ENCODE assay signal across 1 cellular context in the genomic region with DNA sequence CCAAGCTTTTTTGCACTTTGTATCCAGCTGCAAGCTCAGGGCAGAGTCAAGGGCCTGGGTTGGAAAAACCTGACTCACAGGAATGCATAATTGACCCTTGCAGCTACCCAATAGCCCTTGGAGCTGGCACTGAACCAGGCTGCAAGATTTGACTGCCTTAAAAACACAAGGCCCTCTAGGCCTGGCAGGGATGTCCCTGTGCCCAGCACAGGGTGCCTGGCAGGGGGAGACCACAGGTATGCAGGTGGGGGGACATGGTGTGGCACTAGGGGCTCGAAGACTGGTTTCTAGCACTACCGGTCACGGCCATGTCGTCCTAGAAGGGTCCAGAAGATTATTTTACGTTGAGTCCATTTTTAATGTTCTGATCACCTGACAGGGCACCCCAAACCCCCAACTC.
TF ChIP-seq lines count a peak whose summit lies in the region.

No MANE protein-coding gene starts in this region.

TF ChIP-seq in liver, 16 proteins besides CTCF, POLR2A, EP300 and RAD21 (continued from another document):
- TF ChIP-seq, protein P1, sequence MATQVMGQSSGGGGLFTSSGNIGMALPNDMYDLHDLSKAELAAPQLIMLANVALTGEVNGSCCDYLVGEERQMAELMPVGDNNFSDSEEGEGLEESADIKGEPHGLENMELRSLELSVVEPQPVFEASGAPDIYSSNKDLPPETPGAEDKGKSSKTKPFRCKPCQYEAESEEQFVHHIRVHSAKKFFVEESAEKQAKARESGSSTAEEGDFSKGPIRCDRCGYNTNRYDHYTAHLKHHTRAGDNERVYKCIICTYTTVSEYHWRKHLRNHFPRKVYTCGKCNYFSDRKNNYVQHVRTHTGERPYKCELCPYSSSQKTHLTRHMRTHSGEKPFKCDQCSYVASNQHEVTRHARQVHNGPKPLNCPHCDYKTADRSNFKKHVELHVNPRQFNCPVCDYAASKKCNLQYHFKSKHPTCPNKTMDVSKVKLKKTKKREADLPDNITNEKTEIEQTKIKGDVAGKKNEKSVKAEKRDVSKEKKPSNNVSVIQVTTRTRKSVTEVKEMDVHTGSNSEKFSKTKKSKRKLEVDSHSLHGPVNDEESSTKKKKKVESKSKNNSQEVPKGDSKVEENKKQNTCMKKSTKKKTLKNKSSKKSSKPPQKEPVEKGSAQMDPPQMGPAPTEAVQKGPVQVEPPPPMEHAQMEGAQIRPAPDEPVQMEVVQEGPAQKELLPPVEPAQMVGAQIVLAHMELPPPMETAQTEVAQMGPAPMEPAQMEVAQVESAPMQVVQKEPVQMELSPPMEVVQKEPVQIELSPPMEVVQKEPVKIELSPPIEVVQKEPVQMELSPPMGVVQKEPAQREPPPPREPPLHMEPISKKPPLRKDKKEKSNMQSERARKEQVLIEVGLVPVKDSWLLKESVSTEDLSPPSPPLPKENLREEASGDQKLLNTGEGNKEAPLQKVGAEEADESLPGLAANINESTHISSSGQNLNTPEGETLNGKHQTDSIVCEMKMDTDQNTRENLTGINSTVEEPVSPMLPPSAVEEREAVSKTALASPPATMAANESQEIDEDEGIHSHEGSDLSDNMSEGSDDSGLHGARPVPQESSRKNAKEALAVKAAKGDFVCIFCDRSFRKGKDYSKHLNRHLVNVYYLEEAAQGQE (IDR thresholded peaks at IDR 0.05), result no peak
- no peak for TF ChIP-seq EGR1 (IDR thresholded peaks at IDR 0.05; ENCODE audit: low read depth in 2 of 2)
